ENCODE assay signal across 1 cellular context in genomic region chr9:132591751-132592314, GRCh38.
TF ChIP-seq lines count a peak whose summit lies in the region.

No MANE protein-coding gene starts in this region.

TF ChIP-seq in H1, 55 proteins besides CTCF, POLR2A, EP300 and RAD21 (continued from another document):
- TF ChIP-seq CHD7 (IDR thresholded peaks at IDR 0.05; ENCODE audit: insufficient replicate concordance, low read length) = no peak
- no peak for TF ChIP-seq CREB1 (IDR thresholded peaks at IDR 0.05)
